Comparison of ENCODE assay signal across 11 cellular contexts in genomic region chr15:62569460-62570404, GRCh38.
DNase-seq lines count a peak whose midpoint lies in the region; ATAC-seq and TF ChIP-seq lines count a peak whose summit lies in the region.
"Had no signal": no experiment of that assay in that cellular context is flagged by ENCODE, and none has a peak within 500 bp of the region (broad histone marks: within the 10 kb centered on the region; RNA-seq: fewer than 3 reads in every experiment).

No MANE protein-coding gene starts in this region.

- DNase-seq in SIG-M5 treated with dmso at 0.1 percent for 504 hours (lab: John Stamatoyannopoulos, UW; ENCODE audit: unreplicated experiment) (peak; percentile 15), SIG-M5 (lab: John Stamatoyannopoulos, UW) (no peak), RWPE2 (ENCODE audit: low spot score) (no peak), right cardiac atrium (peak; percentile 87 to 95 (median 94)), upper lobe of right lung (peak; percentile 83), CD14-positive monocyte (ENCODE audit: low spot score) (no peak)
- DNase-seq: activated naive CD4-positive, alpha-beta T cell treated with anti-CD3 and anti-CD28 coated beads for 36 hours had no signal

- H3K27me3 ChIP-seq in RWPE2 (ENCODE audit: insufficient read depth, poor library complexity, severe bottlenecking) (no peaks in the 10 kb centered on the region), right cardiac atrium (ENCODE audit: control insufficient read depth, insufficient read depth) (no peaks in the 10 kb centered on the region), upper lobe of right lung (no peaks in the 10 kb centered on the region)

- H3K9me3 Mint-ChIP-seq in CD14-positive monocyte: peaks cover 0 to 1% (median 0%) of the 10 kb centered on the region in 7 donors
- H3K9me3 Mint-ChIP-seq: activated naive CD4-positive, alpha-beta T cell treated with anti-CD3 and anti-CD28 coated beads for 36 hours had no signal

- peak overlapping the region in 1 of 7 donors; percentile 38 for H3K27ac Mint-ChIP-seq in CD14-positive monocyte
- H3K27ac Mint-ChIP-seq: activated naive CD4-positive, alpha-beta T cell treated with anti-CD3 and anti-CD28 coated beads for 36 hours; B cell had no signal

- ATAC-seq in RWPE2 (ENCODE audit: low read depth) (peak; percentile 55), right cardiac atrium (peak; percentile 70 to 76), upper lobe of right lung (peak; percentile 65), HG02759 (IDR thresholded peaks at IDR 0.05; ENCODE audit: unreplicated experiment) (no peak), HG03045 (IDR thresholded peaks at IDR 0.05; ENCODE audit: unreplicated experiment) (no peak)

- no peaks in the 10 kb centered on the region for H3K9me3 ChIP-seq in RWPE2 (ENCODE audit: severe bottlenecking)
- H3K9me3 ChIP-seq in right cardiac atrium (ENCODE audit: control insufficient read depth, low read length): no peaks in the 10 kb centered on the region
- H3K9me3 ChIP-seq in upper lobe of right lung: no peaks in the 10 kb centered on the region

- H3K36me3 ChIP-seq in RWPE2 (ENCODE audit: low read depth): no peaks in the 10 kb centered on the region
- no peaks in the 10 kb centered on the region for H3K36me3 ChIP-seq in upper lobe of right lung

- H3K27ac ChIP-seq in RWPE2 (ENCODE audit: poor library complexity, severe bottlenecking) (no peak overlapping the region), right cardiac atrium (ENCODE audit: low read length) (no peak overlapping the region), upper lobe of right lung (no peak overlapping the region)
- H3K27ac ChIP-seq: parathyroid adenoma had no signal

- no peaks in the 10 kb centered on the region for H3K36me3 Mint-ChIP-seq in CD14-positive monocyte

- TF ChIP-seq CTCF in RWPE2 (IDR thresholded peaks at IDR 0.05; ENCODE audit: poor library complexity, severe bottlenecking): no peak
- TF ChIP-seq CTCF in upper lobe of right lung (IDR thresholded peaks at IDR 0.05): no peak
- no peak for TF ChIP-seq CTCF in CD14-positive monocyte (IDR thresholded peaks at IDR 0.05)

- WGBS in right cardiac atrium: 58% methylated on average over 14 of the region's 14 CpGs

- H3K27me3 Mint-ChIP-seq in CD14-positive monocyte (ENCODE audit: low read depth in 3 of 3): peaks cover 0 to 7% (median 5%) of the 10 kb centered on the region in 3 donors

- peaks cover 4% of the 10 kb centered on the region for H3K4me1 Mint-ChIP-seq in CD14-positive monocyte

- peaks cover 16% of the 10 kb centered on the region for H3K4me1 ChIP-seq in RWPE2 (ENCODE audit: insufficient read depth, poor library complexity, severe bottlenecking)
- peaks cover 11% of the 10 kb centered on the region for H3K4me1 ChIP-seq in right cardiac atrium (ENCODE audit: control insufficient read depth, insufficient read depth, low read length)
- H3K4me1 ChIP-seq in upper lobe of right lung: peaks cover 14% of the 10 kb centered on the region
- H3K4me1 ChIP-seq: parathyroid adenoma had no signal

- H3K4me3 Mint-ChIP-seq in CD14-positive monocyte: no peak overlapping the region
- H3K4me3 Mint-ChIP-seq: activated naive CD4-positive, alpha-beta T cell treated with anti-CD3 and anti-CD28 coated beads for 36 hours; B cell had no signal

- no peak overlapping the region for H3K4me3 ChIP-seq in RWPE2 (ENCODE audit: severe bottlenecking)
- H3K4me3 ChIP-seq in right cardiac atrium (ENCODE audit: low read length): no peak overlapping the region
- no peak overlapping the region for H3K4me3 ChIP-seq in upper lobe of right lung

- intact Hi-C loops in right cardiac atrium (cut with DNase I): no loop called here
- intact Hi-C loops in upper lobe of right lung (cut with DNase I): no loop called here
- intact Hi-C loops in CD14-positive monocyte (cut with micrococcal nuclease): no loop called here

Comparison
In these comparisons a context has a peak if more than half of its experiments do, and no peak if none do; other contexts are left out.
1. DNase-seq: peak in SIG-M5 treated with dmso at 0.1 percent for 504 hours (single experiment), right cardiac atrium (3 of 3) and upper lobe of right lung (single experiment); none in SIG-M5 (single experiment), RWPE2 (single experiment) and CD14-positive monocyte (single experiment).
2. ATAC-seq: peak in RWPE2 (single experiment), right cardiac atrium (2 of 2) and upper lobe of right lung (single experiment); none in HG02759 (single experiment) and HG03045 (single experiment).